24 cellular contexts compared by ENCODE assay signal in genomic region chr20:8608470-8608869, GRCh38.
"Had no signal": no experiment of that assay in that cellular context is flagged by ENCODE, and none has a peak within 500 bp of the region (broad histone marks: within the 10 kb centered on the region; RNA-seq: fewer than 3 reads in every experiment).

No MANE protein-coding gene starts in this region.

- H3K27me3 ChIP-seq: colonic mucosa, gastrocnemius medialis, hepatocyte, neutrophil, right atrium auricular region, testis, tibial artery had no signal

- FAIRE-seq: endometrium, kidney, urothelium cell line had no signal

- H3K4me2 ChIP-seq: hepatocyte had no signal

- H3K27ac ChIP-seq: colonic mucosa, gastrocnemius medialis, hepatocyte, neutrophil, prostate gland, right atrium auricular region, testis, tibial artery had no signal

- ATAC-seq: gastrocnemius medialis; left lobe of liver; mucosa of descending colon; natural killer cell treated with Interleukin-12 subunit alpha and Interleukin-12 subunit beta and Interleukin-15 and Interleukin-18, amount 100 ng/mL, for 72 hours; sciatic nerve; stimulated activated memory B cell treated with anti-CD40 and anti-IgM and Interleukin-4, amounts not matched to agents 10 μg/mL and 1 μg/mL and 100 μg/mL, for 72 hours; stimulated activated naive CD8-positive, alpha-beta T cell treated with anti-CD3 and anti-CD28 coated beads, Interleukin-15, Interleukin-2, amounts not matched to agents 100 U/mL and 50 U/mL, for 24 hours had no signal

- H3K4me1 ChIP-seq: colonic mucosa, prostate gland, right atrium auricular region, testis, tibial artery had no signal

- DNase-seq: colonic mucosa; effector memory CD4-positive, alpha-beta T cell; foreskin fibroblast; gastrocnemius medialis; head of caudate nucleus; kidney; mucosa of descending colon; naive B cell; stimulated activated CD4-positive, alpha-beta T cell treated with anti-CD3 and anti-CD28 coated beads, Interleukin-4, amount 100 ng/mL, for 4 hours; stimulated activated naive CD8-positive, alpha-beta T cell treated with anti-CD3 and anti-CD28 coated beads, Interleukin-15, Interleukin-2, amounts not matched to agents 100 U/mL and 50 U/mL, for 24 hours; substantia nigra; testis; tibial artery had no signal

- H2AFZ ChIP-seq: hepatocyte had no signal

- H3K4me3 ChIP-seq: colonic mucosa, gastrocnemius medialis, hepatocyte, lung, mucosa of descending colon, prostate gland, right atrium auricular region, testis, tibial artery had no signal

- H3K36me3 ChIP-seq: colonic mucosa, gastrocnemius medialis, neutrophil, prostate gland, right atrium auricular region, tibial artery had no signal

- H3K79me2 ChIP-seq: hepatocyte had no signal

- H3K9me3 ChIP-seq: colonic mucosa, gastrocnemius medialis, mucosa of descending colon, neutrophil, prostate gland, right atrium auricular region, testis, tibial artery had no signal
